In genomic region chr3:52317178-52317577, GRCh38 we compare ENCODE assay signal across 9 cellular contexts. TPM values are rescaled to one million over a fixed set of nuclear protein-coding genes. Genes with fewer than 3 reads are reported as not detected.
DNase-seq lines count a peak whose midpoint lies in the region; ATAC-seq and TF ChIP-seq lines count a peak whose summit lies in the region.
"Had no signal": no experiment of that assay in that cellular context is flagged by ENCODE, and none has a peak within 500 bp of the region (broad histone marks: within the 10 kb centered on the region; RNA-seq: fewer than 3 reads in every experiment).

No MANE protein-coding gene starts in this region.

- H3K4me2 ChIP-seq in parathyroid adenoma (ENCODE audit: low read length): peak overlapping the region; percentile 50

- H3K4me1 ChIP-seq in CD8-positive, alpha-beta memory T cell (ENCODE audit: insufficient read depth, low read length): peaks cover 14% of the 10 kb centered on the region
- H3K4me1 ChIP-seq in Peyer's patch: peaks cover 0 to 24% (median 11%) of the 10 kb centered on the region in 4 donors
- H3K4me1 ChIP-seq in parathyroid adenoma: no peaks in the 10 kb centered on the region

- DNase-seq in CD8-positive, alpha-beta memory T cell: no peak
- DNase-seq in Peyer's patch: peak in 1 of 3 donors; percentile 25
- DNase-seq in foreskin fibroblast: no peak
- no peak for DNase-seq in NK-92 (lab: John Stamatoyannopoulos, UW; ENCODE audit: unreplicated experiment)
- no peak for DNase-seq in AG20443 (ENCODE audit: low spot score)
- DNase-seq: NCI-H1694 had no signal

- H3K4me1 Mint-ChIP-seq in CD8-positive, alpha-beta memory T cell: peaks cover 10 to 30% (median 15%) of the 10 kb centered on the region in 3 donors

- H2AFZ ChIP-seq in parathyroid adenoma: peak overlapping the region; percentile 52

- no peaks in the 10 kb centered on the region for H3K27me3 Mint-ChIP-seq in CD8-positive, alpha-beta memory T cell

- no peak for TF ChIP-seq CTCF in Peyer's patch (IDR thresholded peaks at IDR 0.05)
- no peak for TF ChIP-seq CTCF in foreskin fibroblast (IDR thresholded peaks at IDR 0.05; ENCODE audit: low read depth, low read length)
- no peak for TF ChIP-seq CTCF in parathyroid adenoma (IDR thresholded peaks at IDR 0.05)

- H3K27ac ChIP-seq in CD8-positive, alpha-beta memory T cell (ENCODE audit: low read depth, low read length): no peak overlapping the region
- H3K27ac ChIP-seq in Peyer's patch: peak overlapping the region in 1 of 4 donors; percentile 52
- no peak overlapping the region for H3K27ac ChIP-seq in parathyroid adenoma

- H3K9me3 Mint-ChIP-seq in CD8-positive, alpha-beta memory T cell: no peaks in the 10 kb centered on the region

- no peak overlapping the region for H3K9ac ChIP-seq in parathyroid adenoma

- H3K9me3 ChIP-seq in CD8-positive, alpha-beta memory T cell (ENCODE audit: low read length): no peaks in the 10 kb centered on the region
- H3K9me3 ChIP-seq in Peyer's patch (no peaks in the 10 kb centered on the region), parathyroid adenoma (ENCODE audit: control insufficient read depth, low read length) (no peaks in the 10 kb centered on the region)

- H3K36me3 Mint-ChIP-seq in CD8-positive, alpha-beta memory T cell: peaks cover 0 to 8% (median 1%) of the 10 kb centered on the region in 3 donors

- peak overlapping the region in 6 of 7 donors; percentile 21 to 82 (median 58) for H3K4me3 Mint-ChIP-seq in CD8-positive, alpha-beta memory T cell

- no peaks in the 10 kb centered on the region for H3K79me2 ChIP-seq in parathyroid adenoma

- ATAC-seq in GM21528 (IDR thresholded peaks at IDR 0.05; ENCODE audit: low FRiP score, unreplicated experiment) (no peak), GM21390 (IDR thresholded peaks at IDR 0.05; ENCODE audit: unreplicated experiment) (no peak)

- H3K27me3 ChIP-seq in CD8-positive, alpha-beta memory T cell (ENCODE audit: insufficient read depth, low read length, poor library complexity, severe bottlenecking): no peaks in the 10 kb centered on the region
- H3K27me3 ChIP-seq in Peyer's patch: no peaks in the 10 kb centered on the region
- H3K27me3 ChIP-seq in parathyroid adenoma (ENCODE audit: control insufficient read depth, insufficient read depth, low read length): no peaks in the 10 kb centered on the region

- CTCF ChIA-PET in CD8-positive, alpha-beta memory T cell (lab: Charles Lee): interaction anchor here (1.0 to 1.7 kb wide), 2 partner anchors 85 to 97 kb away, joined by 3 to 6 read pairs; no protein-coding TSS in a partner anchor

- peak overlapping the region; percentile 18 for H3K4me3 ChIP-seq in CD8-positive, alpha-beta memory T cell (ENCODE audit: low read length)
- H3K4me3 ChIP-seq in Peyer's patch (peak overlapping the region; percentile 4 to 45 (median 36)), foreskin fibroblast (ENCODE audit: low read depth in 1 of 2, low read length in 2 of 2) (peak overlapping the region; percentile 36 to 54), parathyroid adenoma (ENCODE audit: low read depth, low read length) (peak overlapping the region; percentile 1)

- TF ChIP-seq POLR2A in Peyer's patch (IDR thresholded peaks at IDR 0.05): no peak

- H3K27ac Mint-ChIP-seq in CD8-positive, alpha-beta memory T cell: peak overlapping the region; percentile 66 to 87 (median 74)

- H3K36me3 ChIP-seq in CD8-positive, alpha-beta memory T cell (ENCODE audit: insufficient read depth, low read length): no peaks in the 10 kb centered on the region
- H3K36me3 ChIP-seq in Peyer's patch: no peaks in the 10 kb centered on the region
- H3K36me3 ChIP-seq in parathyroid adenoma (ENCODE audit: control insufficient read depth, insufficient read depth, low read length): no peaks in the 10 kb centered on the region

- POLR2A ChIA-PET in CD8-positive, alpha-beta memory T cell (lab: Charles Lee): interaction anchor here (1.0 kb wide), 2 partner anchors 30 to 69 kb away, joined by 3 to 4 read pairs; partner anchors contain the start of gene GLYCTK

RNA-seq across cellular contexts. Expression of gene DNAH1, which starts 1.1 kb away (rescaled TPM):
- 1 to 10 TPM; 7.0 TPM for total RNA-seq in CD8-positive, alpha-beta memory T cell
- 1.0 TPM for polyA plus RNA-seq in CD8-positive, alpha-beta memory T cell
- 100 to 1,000 TPM in 1 of 4 donors, 10 to 100 TPM in 3; 19.3 to 103 (median 64.2) TPM for total RNA-seq in Peyer's patch

RNA-seq across cellular contexts. Expression of gene GLYCTK, which starts 29.6 kb away (rescaled TPM):
- total RNA-seq in CD8-positive, alpha-beta memory T cell: 10 to 100 TPM; 21.2 to 21.4 TPM
- polyA plus RNA-seq in CD8-positive, alpha-beta memory T cell: 9.7 TPM
- 100 to 1,000 TPM in 3 of 4 donors, 10 to 100 TPM in 1; 89.1 to 274 (median 224) TPM for total RNA-seq in Peyer's patch

RNA-seq across cellular contexts. Expression of gene WDR82, which starts 38.7 kb away (rescaled TPM):
- 100 to 1,000 TPM; 133 to 140 TPM for total RNA-seq in CD8-positive, alpha-beta memory T cell
- polyA plus RNA-seq in CD8-positive, alpha-beta memory T cell: 133 TPM
- total RNA-seq in Peyer's patch: 10 to 100 TPM; 29.7 to 44.0 (median 38.3) TPM

Comparison
In these comparisons a context has a peak if more than half of its experiments do, and no peak if none do; other contexts are left out.
1. RNA of gene GLYCTK, which starts 29.6 kb away (total RNA-seq): 89.1 to 274 TPM in Peyer's patch; 21.2 to 21.4 TPM in CD8-positive, alpha-beta memory T cell; every median in the first group is over 4 times any median in the second.
2. Peak in every context shown above with its lines, with median percentiles within 50 percentile points of each other: H3K4me3 ChIP-seq.